Comparison of ENCODE assay signal across 10 cellular contexts in genomic region chr19:7570761-7571160, GRCh38. TPM values are rescaled to one million over a fixed set of nuclear protein-coding genes. Genes with fewer than 3 reads are reported as not detected.
"Had no signal": no experiment of that assay in that cellular context is flagged by ENCODE, and none has a peak within 500 bp of the region (broad histone marks: within the 10 kb centered on the region; RNA-seq: fewer than 3 reads in every experiment).

No MANE protein-coding gene starts in this region.

- H3K36me3 ChIP-seq: HAP-1 had no signal

- H3K9ac ChIP-seq: GM23248 had no signal

- H2AFZ ChIP-seq: GM23248 had no signal

- H3K27ac ChIP-seq: GM23248, HL-60 had no signal

- H3K4me3 ChIP-seq: GM23248, HAP-1 had no signal

- FAIRE-seq: HepG2 had no signal

- H3K9me3 ChIP-seq: HAP-1 had no signal

- ATAC-seq: HCT116, HepG2 had no signal

- H3K4me1 ChIP-seq: HAP-1 had no signal

- DNase-seq: GM23248, GOT3, H7, HFFc6, KBM-7 had no signal

RNA-seq across cellular contexts. Expression of gene CAMSAP3, which starts 24.9 kb away (rescaled TPM):
- total RNA-seq: GM23248, HFFc6, HT1080 had no signal
- polyA plus RNA-seq: GM23248 had no signal
